In the genomic region with DNA sequence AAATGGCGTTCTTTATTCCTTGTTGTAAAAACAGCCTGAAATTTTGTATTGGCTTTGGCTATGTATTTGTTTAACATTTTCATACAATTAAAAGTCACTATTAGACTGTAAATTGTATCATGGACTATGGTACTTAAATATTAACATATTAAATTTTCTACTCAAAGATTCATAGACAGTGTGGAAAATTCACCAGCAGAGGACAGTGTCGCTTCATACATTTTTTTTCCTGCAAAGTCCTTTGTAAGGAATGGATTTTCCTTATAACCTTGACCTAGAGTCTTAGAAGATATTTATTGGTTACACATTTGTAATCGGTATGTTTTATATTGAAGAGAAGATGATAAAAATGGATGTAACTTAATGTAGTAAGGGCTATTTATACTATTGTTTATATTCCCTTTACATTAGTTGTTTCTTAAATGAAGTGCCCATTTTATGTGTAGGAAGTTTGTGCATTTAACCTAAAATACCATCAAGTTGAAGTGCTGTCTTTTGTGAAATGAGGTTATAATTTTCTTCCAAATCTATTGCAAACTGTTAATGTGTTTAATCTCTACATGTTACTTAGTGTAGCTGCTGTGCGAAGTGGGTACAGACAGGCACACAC, we compare ENCODE assay signal across 9 cellular contexts.
A peak's percentile ranks its signal among the peaks of the same experiment; 100 is the strongest.
DNase-seq lines count a peak whose midpoint lies in the region; ATAC-seq and TF ChIP-seq lines count a peak whose summit lies in the region.
"Had no signal": no experiment of that assay in that cellular context is flagged by ENCODE, and none has a peak within 500 bp of the region (broad histone marks: within the 10 kb centered on the region; RNA-seq: fewer than 3 reads in every experiment).

No MANE protein-coding gene starts in this region.

- H3K4me1 ChIP-seq in HEK293 (ENCODE audit: control insufficient read depth, insufficient read depth, low read length) = no peaks in the 10 kb centered on the region

- H3K9me3 Mint-ChIP-seq in activated T-helper 17 cell treated with anti-CD3 and anti-CD28 coated beads, Interleukin-2, amount 50 U/mL, for 72 hours = no peaks in the 10 kb centered on the region
- H3K9me3 Mint-ChIP-seq in activated T-cell treated with anti-CD3 and anti-CD28 coated beads, Interleukin-2, amount 50 U/mL, for 4 hours = no peaks in the 10 kb centered on the region
- H3K9me3 Mint-ChIP-seq: dendritic cell treated with granulocyte-macrophage colony-stimulating factor and Interleukin-4, amounts not matched to agents 40 ng/mL and 50 ng/mL, for 4 days had no signal

- no peaks in the 10 kb centered on the region for H3K36me3 ChIP-seq in HEK293 (ENCODE audit: control insufficient read depth in 2 of 2, insufficient read depth in 1 of 2, low read length in 2 of 2)

- CTCF ChIA-PET in HEK293 (lab: Yijun Ruan, JAX) = interaction anchor here (0.6 to 3.9 kb wide), 4 partner anchors 28 to 145 kb away, joined by 3 to 22 read pairs (median 8); no protein-coding TSS in a partner anchor

- no peak overlapping the region for H3K27ac Mint-ChIP-seq in activated T-helper 17 cell treated with anti-CD3 and anti-CD28 coated beads, Interleukin-2, amount 50 U/mL, for 72 hours
- H3K27ac Mint-ChIP-seq: dendritic cell treated with granulocyte-macrophage colony-stimulating factor and Interleukin-4, amounts not matched to agents 40 ng/mL and 50 ng/mL, for 4 days had no signal

- no peak overlapping the region for H3K4me3 Mint-ChIP-seq in activated T-helper 17 cell treated with anti-CD3 and anti-CD28 coated beads, Interleukin-2, amount 50 U/mL, for 72 hours
- H3K4me3 Mint-ChIP-seq in activated T-cell treated with anti-CD3 and anti-CD28 coated beads, Interleukin-2, amount 50 U/mL, for 4 hours = no peak overlapping the region
- H3K4me3 Mint-ChIP-seq: dendritic cell treated with granulocyte-macrophage colony-stimulating factor and Interleukin-4, amounts not matched to agents 40 ng/mL and 50 ng/mL, for 4 days had no signal

- H3K4me3 ChIP-seq in HEK293 (ENCODE audit: low read depth, low read length) = no peak overlapping the region

- H3K27ac ChIP-seq in HEK293 (ENCODE audit: extremely low read depth, low read depth, low read length) (no peak overlapping the region), VCaP (no peak overlapping the region)

- no peaks in the 10 kb centered on the region for H3K9me3 ChIP-seq in HEK293 (ENCODE audit: control insufficient read depth, insufficient read depth, low read depth, low read length)

- 0 out of 2 replicates have a peak, but pooled peaks have one; percentile 18 for TF ChIP-seq CTCF in HEK293 (tag by site-specific recombination; IDR thresholded peaks at IDR 0.05)
- TF ChIP-seq CTCF in VCaP (conservative IDR thresholded peaks at IDR 0.05) = peak; percentile 99

- H3K27me3 Mint-ChIP-seq in activated T-helper 17 cell treated with anti-CD3 and anti-CD28 coated beads, Interleukin-2, amount 50 U/mL, for 72 hours = no peaks in the 10 kb centered on the region
- H3K27me3 Mint-ChIP-seq in activated T-cell treated with anti-CD3 and anti-CD28 coated beads, Interleukin-2, amount 50 U/mL, for 4 hours (ENCODE audit: low read depth) = no peaks in the 10 kb centered on the region
- H3K27me3 Mint-ChIP-seq: dendritic cell treated with granulocyte-macrophage colony-stimulating factor and Interleukin-4, amounts not matched to agents 40 ng/mL and 50 ng/mL, for 4 days had no signal

- peak; percentile 8 to 22 for DNase-seq in AML-193 (lab: John Stamatoyannopoulos, UW)
- DNase-seq in left colon = no peak
- DNase-seq in activated CD4-positive, alpha-beta T cell treated with anti-CD3 and anti-CD28 coated beads for 48 hours = no peak
- no peak for DNase-seq in activated T-cell treated with anti-CD3 and anti-CD28 coated beads, Interleukin-2, amount 50 U/mL, for 4 hours

- ATAC-seq in left colon (peak; percentile 45), HG02763 (IDR thresholded peaks at IDR 0.05; ENCODE audit: unreplicated experiment) (no peak)
- no peak for ATAC-seq in activated T-helper 17 cell treated with anti-CD3 and anti-CD28 coated beads, Interleukin-2, amount 50 U/mL, for 72 hours (replicated peaks)
- ATAC-seq in activated T-cell treated with anti-CD3 and anti-CD28 coated beads, Interleukin-2, amount 50 U/mL, for 4 hours = no peak

- POLR2A ChIA-PET in HEK293 (lab: Yijun Ruan, JAX) = no interaction called here

- H3K4me1 Mint-ChIP-seq in activated T-helper 17 cell treated with anti-CD3 and anti-CD28 coated beads, Interleukin-2, amount 50 U/mL, for 72 hours = peaks cover 3% of the 10 kb centered on the region
- peaks cover 11% of the 10 kb centered on the region for H3K4me1 Mint-ChIP-seq in activated T-cell treated with anti-CD3 and anti-CD28 coated beads, Interleukin-2, amount 50 U/mL, for 4 hours (ENCODE audit: low read depth)

- intact Hi-C loops in left colon (cut with DNase I, micrococcal nuclease) = no loop called here

- H3K36me3 Mint-ChIP-seq in activated T-helper 17 cell treated with anti-CD3 and anti-CD28 coated beads, Interleukin-2, amount 50 U/mL, for 72 hours (ENCODE audit: low read depth) = peaks cover 16% of the 10 kb centered on the region
- H3K36me3 Mint-ChIP-seq in activated T-cell treated with anti-CD3 and anti-CD28 coated beads, Interleukin-2, amount 50 U/mL, for 4 hours (ENCODE audit: insufficient read depth) = peaks cover 5% of the 10 kb centered on the region

TF ChIP-seq in HEK293, 187 proteins besides CTCF, POLR2A, EP300 and RAD21:
- peak; percentile 69 for TF ChIP-seq ZNF654 (tag by site-specific recombination; IDR thresholded peaks at IDR 0.05; ENCODE audit: low read depth)
- TF ChIP-seq, protein P1, sequence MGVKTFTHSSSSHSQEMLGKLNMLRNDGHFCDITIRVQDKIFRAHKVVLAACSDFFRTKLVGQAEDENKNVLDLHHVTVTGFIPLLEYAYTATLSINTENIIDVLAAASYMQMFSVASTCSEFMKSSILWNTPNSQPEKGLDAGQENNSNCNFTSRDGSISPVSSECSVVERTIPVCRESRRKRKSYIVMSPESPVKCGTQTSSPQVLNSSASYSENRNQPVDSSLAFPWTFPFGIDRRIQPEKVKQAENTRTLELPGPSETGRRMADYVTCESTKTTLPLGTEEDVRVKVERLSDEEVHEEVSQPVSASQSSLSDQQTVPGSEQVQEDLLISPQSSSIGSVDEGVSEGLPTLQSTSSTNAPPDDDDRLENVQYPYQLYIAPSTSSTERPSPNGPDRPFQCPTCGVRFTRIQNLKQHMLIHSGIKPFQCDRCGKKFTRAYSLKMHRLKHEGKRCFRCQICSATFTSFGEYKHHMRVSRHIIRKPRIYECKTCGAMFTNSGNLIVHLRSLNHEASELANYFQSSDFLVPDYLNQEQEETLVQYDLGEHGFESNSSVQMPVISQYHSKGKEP (tag by site-specific recombination; IDR thresholded peaks at IDR 0.05) = no peak

Comparison
In these comparisons a context has a peak if more than half of its experiments do, and no peak if none do; other contexts are left out.
1. DNase-seq: peak in AML-193 (2 of 2); none in left colon (0 of 2), activated CD4-positive, alpha-beta T cell treated with anti-CD3 and anti-CD28 coated beads for 48 hours (single experiment) and activated T-cell treated with anti-CD3 and anti-CD28 coated beads, Interleukin-2, amount 50 U/mL, for 4 hours (single experiment).